Comparison of ENCODE assay signal across 15 cellular contexts in the genomic region with DNA sequence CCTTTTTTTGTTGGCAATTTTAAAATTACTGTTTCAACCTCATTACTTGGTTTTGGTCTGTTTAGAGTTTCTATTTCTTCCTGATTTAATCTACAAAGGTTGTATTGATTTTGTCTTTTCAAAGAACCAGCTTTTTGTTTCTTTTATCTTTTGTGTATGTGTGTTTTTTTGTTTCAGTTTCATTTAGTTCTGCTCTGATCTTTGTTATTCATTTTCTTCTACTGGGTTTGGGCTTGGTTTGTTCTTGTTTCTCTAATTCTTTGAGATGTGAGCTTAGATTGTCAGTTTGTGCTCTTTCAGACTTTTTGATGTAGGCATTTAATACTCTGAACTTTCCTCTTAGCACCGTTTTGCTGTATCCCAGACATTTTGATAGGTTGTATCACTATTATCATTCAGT. TPM values are rescaled to one million over a fixed set of nuclear protein-coding genes. Genes with fewer than 3 reads are reported as not detected.
DNase-seq lines count a peak whose midpoint lies in the region; ATAC-seq and TF ChIP-seq lines count a peak whose summit lies in the region.
"Had no signal": no experiment of that assay in that cellular context is flagged by ENCODE, and none has a peak within 500 bp of the region (broad histone marks: within the 10 kb centered on the region; RNA-seq: fewer than 3 reads in every experiment).

No MANE protein-coding gene starts in this region.

- H3K27me3 ChIP-seq in BE2C = no peaks in the 10 kb centered on the region; the same call in 1 of the 2 replicates
- H3K27me3 ChIP-seq: BLaER1 treated with 17β-estradiol and CSF1 and Interleukin-3, amounts not matched to agents 10 nM and 100 nM had no signal

- H3K4me3 Mint-ChIP-seq in activated CD4-positive, alpha-beta T cell treated with anti-CD3 and anti-CD28 coated beads, Interleukin-2, amount 10 ng/mL, durations not matched to agents 24 days and 14 days = peak overlapping the region; percentile 76
- H3K4me3 Mint-ChIP-seq in natural killer cell treated with Interleukin-12 subunit alpha and Interleukin-12 subunit beta and Interleukin-15 and Interleukin-18, amount 100 ng/mL, for 72 hours = peak overlapping the region; percentile 0
- H3K4me3 Mint-ChIP-seq in natural killer cell = no peak overlapping the region
- H3K4me3 Mint-ChIP-seq in activated T-helper 1 cell treated with anti-CD3 and anti-CD28 coated beads, Interleukin-12 subunit alpha, Interleukin-12 subunit beta, Interleukin-2, Interleukin-4 antibody, amounts not matched to agents 30 ng/mL and 10 ng/mL and 1 ng/mL, durations not matched to agents 14 hours and 24 hours and 36 hours = peak overlapping the region; percentile 46

- peaks cover 21% of the 10 kb centered on the region for H3K36me3 Mint-ChIP-seq in activated CD4-positive, alpha-beta T cell treated with anti-CD3 and anti-CD28 coated beads, Interleukin-2, amount 10 ng/mL, durations not matched to agents 24 days and 14 days (ENCODE audit: low read depth)
- peaks cover 26% of the 10 kb centered on the region for H3K36me3 Mint-ChIP-seq in natural killer cell treated with Interleukin-12 subunit alpha and Interleukin-12 subunit beta and Interleukin-15 and Interleukin-18, amount 100 ng/mL, for 72 hours
- peaks cover 7% of the 10 kb centered on the region for H3K36me3 Mint-ChIP-seq in natural killer cell
- H3K36me3 Mint-ChIP-seq in activated T-helper 1 cell treated with anti-CD3 and anti-CD28 coated beads, Interleukin-12 subunit alpha, Interleukin-12 subunit beta, Interleukin-2, Interleukin-4 antibody, amounts not matched to agents 30 ng/mL and 10 ng/mL and 1 ng/mL, durations not matched to agents 14 hours and 24 hours and 36 hours (ENCODE audit: low read depth) = peaks cover 20% of the 10 kb centered on the region

- H3K36me3 ChIP-seq in BE2C = no peaks in the 10 kb centered on the region
- H3K36me3 ChIP-seq: BLaER1 treated with 17β-estradiol and CSF1 and Interleukin-3, amounts not matched to agents 10 nM and 100 nM; HAP-1 had no signal

- peaks cover 15% of the 10 kb centered on the region for H3K4me1 Mint-ChIP-seq in activated CD4-positive, alpha-beta T cell treated with anti-CD3 and anti-CD28 coated beads, Interleukin-2, amount 10 ng/mL, durations not matched to agents 24 days and 14 days
- H3K4me1 Mint-ChIP-seq in natural killer cell treated with Interleukin-12 subunit alpha and Interleukin-12 subunit beta and Interleukin-15 and Interleukin-18, amount 100 ng/mL, for 72 hours (ENCODE audit: low read depth in 2 of 2) = peaks cover 6 to 7% of the 10 kb centered on the region in 2 donors
- no peaks in the 10 kb centered on the region for H3K4me1 Mint-ChIP-seq in natural killer cell
- peaks cover 22% of the 10 kb centered on the region for H3K4me1 Mint-ChIP-seq in activated T-helper 1 cell treated with anti-CD3 and anti-CD28 coated beads, Interleukin-12 subunit alpha, Interleukin-12 subunit beta, Interleukin-2, Interleukin-4 antibody, amounts not matched to agents 30 ng/mL and 10 ng/mL and 1 ng/mL, durations not matched to agents 14 hours and 24 hours and 36 hours (ENCODE audit: low read depth)

- H3K4me1 ChIP-seq in BE2C = no peaks in the 10 kb centered on the region
- H3K4me1 ChIP-seq: BLaER1 treated with 17β-estradiol and CSF1 and Interleukin-3, amounts not matched to agents 10 nM and 100 nM; HAP-1 had no signal

- peak overlapping the region; percentile 82 for H3K27ac Mint-ChIP-seq in activated CD4-positive, alpha-beta T cell treated with anti-CD3 and anti-CD28 coated beads, Interleukin-2, amount 10 ng/mL, durations not matched to agents 24 days and 14 days
- H3K27ac Mint-ChIP-seq in natural killer cell treated with Interleukin-12 subunit alpha and Interleukin-12 subunit beta and Interleukin-15 and Interleukin-18, amount 100 ng/mL, for 72 hours = no peak overlapping the region
- no peak overlapping the region for H3K27ac Mint-ChIP-seq in natural killer cell
- H3K27ac Mint-ChIP-seq in activated T-helper 1 cell treated with anti-CD3 and anti-CD28 coated beads, Interleukin-12 subunit alpha, Interleukin-12 subunit beta, Interleukin-2, Interleukin-4 antibody, amounts not matched to agents 30 ng/mL and 10 ng/mL and 1 ng/mL, durations not matched to agents 14 hours and 24 hours and 36 hours = peak overlapping the region; percentile 46

- H3K9me3 Mint-ChIP-seq in activated CD4-positive, alpha-beta T cell treated with anti-CD3 and anti-CD28 coated beads, Interleukin-2, amount 10 ng/mL, durations not matched to agents 24 days and 14 days = peaks cover 23% of the 10 kb centered on the region
- H3K9me3 Mint-ChIP-seq in natural killer cell treated with Interleukin-12 subunit alpha and Interleukin-12 subunit beta and Interleukin-15 and Interleukin-18, amount 100 ng/mL, for 72 hours = peaks cover 7% of the 10 kb centered on the region
- peaks cover 2 to 6% of the 10 kb centered on the region in 2 donors for H3K9me3 Mint-ChIP-seq in natural killer cell
- H3K9me3 Mint-ChIP-seq in activated T-helper 1 cell treated with anti-CD3 and anti-CD28 coated beads, Interleukin-12 subunit alpha, Interleukin-12 subunit beta, Interleukin-2, Interleukin-4 antibody, amounts not matched to agents 30 ng/mL and 10 ng/mL and 1 ng/mL, durations not matched to agents 14 hours and 24 hours and 36 hours = peaks cover 36% of the 10 kb centered on the region

- no peak for ATAC-seq in natural killer cell treated with Interleukin-12 subunit alpha and Interleukin-12 subunit beta and Interleukin-15 and Interleukin-18, amount 100 ng/mL, for 72 hours
- no peak for ATAC-seq in natural killer cell
- ATAC-seq in left lobe of liver = no peak

- DNase-seq in activated CD4-positive, alpha-beta T cell treated with anti-CD3 and anti-CD28 coated beads, Interleukin-2, amount 10 ng/mL, durations not matched to agents 24 days and 14 days = no peak
- no peak for DNase-seq in activated CD4-positive, alpha-beta T cell treated with anti-CD3 and anti-CD28 coated beads, Interleukin-2, amount 50 U/mL, for 48 hours
- DNase-seq in natural killer cell treated with Interleukin-12 subunit alpha and Interleukin-12 subunit beta and Interleukin-15 and Interleukin-18, amount 100 ng/mL, for 72 hours (ENCODE audit: low spot score) = no peak
- DNase-seq in natural killer cell = no peak
- no peak for DNase-seq in activated T-helper 1 cell treated with anti-CD3 and anti-CD28 coated beads, Interleukin-12 subunit alpha, Interleukin-12 subunit beta, Interleukin-2, Interleukin-4 antibody, amounts not matched to agents 30 ng/mL and 10 ng/mL and 1 ng/mL, durations not matched to agents 14 hours and 24 hours and 36 hours (ENCODE audit: low spot score)
- no peak for DNase-seq in posterior cingulate gyrus
- no peak for DNase-seq in BE2C
- DNase-seq in left lobe of liver (ENCODE audit: low spot score) = no peak
- DNase-seq: 8988T, DMS53, NCI-H187 treated with DMSO at 0.1 percent for 48 hours, NCI-H446, NCI-H774 had no signal

- no peaks in the 10 kb centered on the region; the same call in 1 of the 2 replicates for H3K9me3 ChIP-seq in BE2C

- no peak overlapping the region for H3K4me3 ChIP-seq in BE2C (ENCODE audit: low read depth, low read length)
- H3K4me3 ChIP-seq: BLaER1 treated with 17β-estradiol and CSF1 and Interleukin-3, amounts not matched to agents 10 nM and 100 nM; HAP-1 had no signal

- peaks cover 22% of the 10 kb centered on the region for H3K27me3 Mint-ChIP-seq in activated CD4-positive, alpha-beta T cell treated with anti-CD3 and anti-CD28 coated beads, Interleukin-2, amount 10 ng/mL, durations not matched to agents 24 days and 14 days
- H3K27me3 Mint-ChIP-seq in natural killer cell treated with Interleukin-12 subunit alpha and Interleukin-12 subunit beta and Interleukin-15 and Interleukin-18, amount 100 ng/mL, for 72 hours = peaks cover 28 to 32% of the 10 kb centered on the region in 2 donors
- H3K27me3 Mint-ChIP-seq in natural killer cell (ENCODE audit: low read depth in 2 of 2) = peaks cover 37 to 38% of the 10 kb centered on the region in 2 donors
- peaks cover 23% of the 10 kb centered on the region for H3K27me3 Mint-ChIP-seq in activated T-helper 1 cell treated with anti-CD3 and anti-CD28 coated beads, Interleukin-12 subunit alpha, Interleukin-12 subunit beta, Interleukin-2, Interleukin-4 antibody, amounts not matched to agents 30 ng/mL and 10 ng/mL and 1 ng/mL, durations not matched to agents 14 hours and 24 hours and 36 hours (ENCODE audit: insufficient read depth)

- intact Hi-C loops in activated CD4-positive, alpha-beta T cell treated with anti-CD3 and anti-CD28 coated beads, Interleukin-2, amount 10 ng/mL, durations not matched to agents 24 days and 14 days (cut with micrococcal nuclease) = loop anchor here (1.0 kb wide), 1 partner anchor 9 kb away; the partner anchor contains the start of gene MRPS33
- intact Hi-C loops in natural killer cell (cut with micrococcal nuclease) (no loop called here), posterior cingulate gyrus (cut with DNase I) (no loop called here)
- intact Hi-C loops in activated T-helper 1 cell treated with anti-CD3 and anti-CD28 coated beads, Interleukin-12 subunit alpha, Interleukin-12 subunit beta, Interleukin-2, Interleukin-4 antibody, amounts not matched to agents 30 ng/mL and 10 ng/mL and 1 ng/mL, durations not matched to agents 14 hours and 24 hours and 36 hours (cut with micrococcal nuclease) = loop anchor here (1.0 to 2.0 kb wide), 2 partner anchors 9 to 29 kb away; partner anchors contain the start of gene MRPS33

- TF ChIP-seq CTCF in natural killer cell (IDR thresholded peaks at IDR 0.05) = no peak
- no peak for TF ChIP-seq CTCF in BE2C (IDR thresholded peaks at IDR 0.05; ENCODE audit: low read depth, low read length)

RNA-seq across cellular contexts. Expression of gene MRPS33, which starts 8.6 kb away (rescaled TPM):
- 73.0 and 74.2 TPM in 2 replicates for total RNA-seq in activated CD4-positive, alpha-beta T cell treated with anti-CD3 and anti-CD28 coated beads, Interleukin-2, amount 10 ng/mL, durations not matched to agents 24 days and 14 days
- total RNA-seq in natural killer cell treated with Interleukin-12 subunit alpha and Interleukin-12 subunit beta and Interleukin-15 and Interleukin-18, amount 100 ng/mL, for 72 hours = 10 to 100 TPM; 74.2 to 75.0 TPM
- total RNA-seq in natural killer cell (10 to 100 TPM; 12.8 to 14.1 (median 13.7) TPM), left lobe of liver (33.2 TPM)
- 63.0 and 73.9 TPM in 2 replicates for total RNA-seq in activated T-helper 1 cell treated with anti-CD3 and anti-CD28 coated beads, Interleukin-12 subunit alpha, Interleukin-12 subunit beta, Interleukin-2, Interleukin-4 antibody, amounts not matched to agents 30 ng/mL and 10 ng/mL and 1 ng/mL, durations not matched to agents 14 hours and 24 hours and 36 hours
- polyA plus RNA-seq in BE2C (2012; ENCODE audit: insufficient read depth, insufficient read length, low read depth) = 159 TPM

RNA-seq across cellular contexts. Expression of gene TMEM178B, which starts 50.6 kb away (rescaled TPM):
- 0.52 and 0.68 TPM in 2 replicates for total RNA-seq in activated CD4-positive, alpha-beta T cell treated with anti-CD3 and anti-CD28 coated beads, Interleukin-2, amount 10 ng/mL, durations not matched to agents 24 days and 14 days
- total RNA-seq in natural killer cell treated with Interleukin-12 subunit alpha and Interleukin-12 subunit beta and Interleukin-15 and Interleukin-18, amount 100 ng/mL, for 72 hours = 1 to 10 TPM; 8.2 to 9.0 TPM
- not detected for total RNA-seq in natural killer cell
- total RNA-seq in activated T-helper 1 cell treated with anti-CD3 and anti-CD28 coated beads, Interleukin-12 subunit alpha, Interleukin-12 subunit beta, Interleukin-2, Interleukin-4 antibody, amounts not matched to agents 30 ng/mL and 10 ng/mL and 1 ng/mL, durations not matched to agents 14 hours and 24 hours and 36 hours = 2.5 and 3.7 TPM in 2 replicates
- polyA plus RNA-seq in BE2C (2012; ENCODE audit: insufficient read depth, insufficient read length, low read depth) = 12.2 TPM
- total RNA-seq in left lobe of liver = not detected

Comparison
In these comparisons a context has a peak if more than half of its experiments do, and no peak if none do; other contexts are left out.
1. H3K27ac Mint-ChIP-seq: peak in activated CD4-positive, alpha-beta T cell treated with anti-CD3 and anti-CD28 coated beads, Interleukin-2, amount 10 ng/mL, durations not matched to agents 24 days and 14 days (single experiment) and activated T-helper 1 cell treated with anti-CD3 and anti-CD28 coated beads, Interleukin-12 subunit alpha, Interleukin-12 subunit beta, Interleukin-2, Interleukin-4 antibody, amounts not matched to agents 30 ng/mL and 10 ng/mL and 1 ng/mL, durations not matched to agents 14 hours and 24 hours and 36 hours (single experiment); none in natural killer cell treated with Interleukin-12 subunit alpha and Interleukin-12 subunit beta and Interleukin-15 and Interleukin-18, amount 100 ng/mL, for 72 hours (0 of 2) and natural killer cell (0 of 2).
2. intact Hi-C loops: an anchor here in activated CD4-positive, alpha-beta T cell treated with anti-CD3 and anti-CD28 coated beads, Interleukin-2, amount 10 ng/mL, durations not matched to agents 24 days and 14 days (1.0 kb wide) and activated T-helper 1 cell treated with anti-CD3 and anti-CD28 coated beads, Interleukin-12 subunit alpha, Interleukin-12 subunit beta, Interleukin-2, Interleukin-4 antibody, amounts not matched to agents 30 ng/mL and 10 ng/mL and 1 ng/mL, durations not matched to agents 14 hours and 24 hours and 36 hours (1.0 to 2.0 kb wide); none called in natural killer cell and posterior cingulate gyrus.